Comparison of ENCODE assay signal across 22 cellular contexts in the genomic region with DNA sequence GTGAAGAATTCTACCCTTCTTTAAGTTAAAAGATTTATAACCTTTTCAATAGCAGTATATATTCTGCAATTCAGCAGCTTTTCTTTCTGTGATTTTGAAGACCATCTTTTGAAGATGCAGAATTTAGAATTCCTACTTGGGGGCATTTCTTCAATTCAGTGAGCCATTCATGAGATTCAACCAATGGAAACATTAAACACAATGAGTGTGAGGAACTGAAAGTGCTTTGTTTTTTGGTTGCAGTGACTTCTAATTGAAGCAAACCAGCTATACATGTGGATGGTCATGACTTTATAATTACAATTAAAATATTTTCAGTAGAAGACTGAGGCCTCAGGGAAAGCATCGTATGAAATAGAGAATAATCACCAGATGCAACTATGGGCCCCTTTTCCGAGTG.
DNase-seq lines count a peak whose midpoint lies in the region; ATAC-seq and TF ChIP-seq lines count a peak whose summit lies in the region.
"Had no signal": no experiment of that assay in that cellular context is flagged by ENCODE, and none has a peak within 500 bp of the region (broad histone marks: within the 10 kb centered on the region; RNA-seq: fewer than 3 reads in every experiment).

No MANE protein-coding gene starts in this region.

- H3K79me2 ChIP-seq in neural progenitor cell (ENCODE audit: low read depth) (no peaks in the 10 kb centered on the region), hepatocyte (peaks cover 98% of the 10 kb centered on the region)

- H2AFZ ChIP-seq in neural progenitor cell (replicated peaks): no peak overlapping the region
- no peak overlapping the region for H2AFZ ChIP-seq in hepatocyte

- WGBS in hepatocyte (ENCODE audit: low lambda C conversion rate, missing lambda C conversion rate): 92% methylated on average over 2 of the region's 2 CpGs

- H3K9ac ChIP-seq in neural progenitor cell: no peak overlapping the region

- H4K20me1 ChIP-seq in neural progenitor cell (ENCODE audit: low read depth) (no peaks in the 10 kb centered on the region), hepatocyte (ENCODE audit: insufficient read depth, poor library complexity, severe bottlenecking) (peaks cover 14% of the 10 kb centered on the region)

- H3K27me3 ChIP-seq in neural progenitor cell: no peaks in the 10 kb centered on the region
- H3K27me3 ChIP-seq in hepatocyte: no peaks in the 10 kb centered on the region
- H3K27me3 ChIP-seq: breast epithelium, Peyer's patch, right atrium auricular region, tibial artery had no signal

- DNase-seq in neural progenitor cell (ENCODE audit: low spot score): no peak
- no peak for DNase-seq in HCEC 1CT
- DNase-seq in hepatocyte (ENCODE audit: low spot score): no peak
- DNase-seq in coronary artery (ENCODE audit: low spot score): no peak
- DNase-seq: activated CD8-positive, alpha-beta memory T cell treated with anti-CD3 and anti-CD28 coated beads, Interleukin-2, amount 50 U/mL, for 48 hours; C1 segment of cervical spinal cord; DMS53; NCI-H1694; NCI-H446 treated with DMSO at 0.1 percent for 48 hours; nephron progenitor cell; Peyer's patch; stimulated activated CD4-positive, alpha-beta T cell treated with anti-CD3 and anti-CD28 coated beads, Interleukin-2, amount 100 ng/mL, for 24 hours; T-cell; tibial artery had no signal

- ATAC-seq in GM18861 (IDR thresholded peaks at IDR 0.05; ENCODE audit: unreplicated experiment) (peak; percentile 66), GM21737 (IDR thresholded peaks at IDR 0.05; ENCODE audit: unreplicated experiment) (peak; percentile 74), HG03378 (IDR thresholded peaks at IDR 0.05; ENCODE audit: unreplicated experiment) (peak; percentile 73)
- ATAC-seq: activated CD4-positive, CD25-positive, alpha-beta regulatory T cell treated with anti-CD3 and anti-CD28 coated beads, Interleukin-2, amount 50 U/mL, for 24 hours; K562; T-cell had no signal

- H3K9me3 Mint-ChIP-seq in neural progenitor cell: peaks cover 2% of the 10 kb centered on the region
- H3K9me3 Mint-ChIP-seq: T-cell had no signal

- H3F3A ChIP-seq in neural progenitor cell (ENCODE audit: low read depth): no peaks in the 10 kb centered on the region

- peaks cover 2% of the 10 kb centered on the region for H3K27me3 Mint-ChIP-seq in neural progenitor cell (ENCODE audit: insufficient read depth, low read depth)
- H3K27me3 Mint-ChIP-seq: activated naive CD8-positive, alpha-beta T cell; T-cell had no signal

- TF ChIP-seq CTCF in neural progenitor cell (IDR thresholded peaks at IDR 0.05): no peak
- no peak for TF ChIP-seq CTCF in hepatocyte (IDR thresholded peaks at IDR 0.05; ENCODE audit: poor library complexity)
- no peak for TF ChIP-seq CTCF in coronary artery (IDR thresholded peaks at IDR 0.05)

- no peak overlapping the region for H3K4me3 Mint-ChIP-seq in neural progenitor cell
- H3K4me3 Mint-ChIP-seq: activated naive CD8-positive, alpha-beta T cell; nephron progenitor cell; T-cell had no signal

- peaks cover 4% of the 10 kb centered on the region for H3K4me1 Mint-ChIP-seq in neural progenitor cell

- H3K36me3 Mint-ChIP-seq in neural progenitor cell: no peaks in the 10 kb centered on the region
- H3K36me3 Mint-ChIP-seq: activated naive CD8-positive, alpha-beta T cell; T-cell had no signal

- H3K27ac Mint-ChIP-seq in neural progenitor cell: no peak overlapping the region
- H3K27ac Mint-ChIP-seq: activated naive CD8-positive, alpha-beta T cell; nephron progenitor cell; T-cell had no signal

- H3K9me2 ChIP-seq in hepatocyte (replicated peaks; ENCODE audit: insufficient read depth): no peaks in the 10 kb centered on the region

- H3K4me2 ChIP-seq in neural progenitor cell (peak overlapping the region; percentile 9), hepatocyte (no peak overlapping the region)

- H3K4me1 ChIP-seq in neural progenitor cell (peaks cover 11% of the 10 kb centered on the region), hepatocyte (ENCODE audit: insufficient read depth) (no peaks in the 10 kb centered on the region)
- H3K4me1 ChIP-seq: breast epithelium, Peyer's patch had no signal

- no peak overlapping the region for H3K4me3 ChIP-seq in neural progenitor cell
- H3K4me3 ChIP-seq in hepatocyte: no peak overlapping the region
- H3K4me3 ChIP-seq in coronary artery: no peak overlapping the region
- H3K4me3 ChIP-seq: breast epithelium, K562, Peyer's patch, right atrium auricular region, tibial artery had no signal

- H3K27ac ChIP-seq in neural progenitor cell (no peak overlapping the region), hepatocyte (no peak overlapping the region), coronary artery (no peak overlapping the region)
- H3K27ac ChIP-seq: breast epithelium, right atrium auricular region, tibial artery had no signal

- H3K36me3 ChIP-seq in neural progenitor cell (no peaks in the 10 kb centered on the region), hepatocyte (replicated peaks; ENCODE audit: insufficient read depth, low read depth) (no peaks in the 10 kb centered on the region)
- H3K36me3 ChIP-seq: breast epithelium, Peyer's patch, right atrium auricular region, tibial artery had no signal

- no peaks in the 10 kb centered on the region for H3K9me3 ChIP-seq in neural progenitor cell (ENCODE audit: low read depth)
- H3K9me3 ChIP-seq in hepatocyte (ENCODE audit: low read depth): no peaks in the 10 kb centered on the region
- H3K9me3 ChIP-seq: breast epithelium, Peyer's patch, right atrium auricular region, tibial artery had no signal
